5 cellular contexts compared by ENCODE assay signal in genomic region chr1:54536656-54537055, GRCh38. TPM values are rescaled to one million over a fixed set of nuclear protein-coding genes. Genes with fewer than 3 reads are reported as not detected.
A peak's percentile ranks its signal among the peaks of the same experiment; 100 is the strongest.
DNase-seq lines count a peak whose midpoint lies in the region; ATAC-seq, FAIRE-seq and TF ChIP-seq lines count a peak whose summit lies in the region.
"Not testable (repeated sequence)": the region's sequence is repeated elsewhere in the genome, so short reads cannot be mapped to it uniquely, and the experiment has no call there.

No MANE protein-coding gene starts in this region.

- H3K4me2 ChIP-seq in GM23338; Karpas-422 (ENCODE audit: low read depth, low read length, poor library complexity, severe bottlenecking); H1 (ENCODE audit: insufficient read depth in 1 of 2, low read depth in 2 of 2, low read length in 2 of 2): not testable (repeated sequence)

- not testable (repeated sequence) for H3K36me3 ChIP-seq in GM23338 (ENCODE audit: insufficient read depth); Karpas-422 (ENCODE audit: insufficient read depth, low read length); SJCRH30; H1 (ENCODE audit: control insufficient read depth in 2 of 4, insufficient read depth in 4 of 4, low read length in 3 of 4)

- not testable (repeated sequence) for H4K91ac ChIP-seq in H1 (replicated peaks; ENCODE audit: insufficient read length, low read length)

- H3K36me3 Mint-ChIP-seq in GM23338 (ENCODE audit: low read depth): not testable (repeated sequence)

- TF ChIP-seq CTCF in GM23338 (conservative IDR thresholded peaks at IDR 0.05; ENCODE audit: low read depth in 2 of 2); H1 (IDR thresholded peaks at IDR 0.05; ENCODE audit: control extremely low read depth in 1 of 3, insufficient read depth in 1 of 3, low read depth in 1 of 3, low read length in 3 of 3): not testable (repeated sequence)

- H2AK5ac ChIP-seq in H1 (ENCODE audit: low read depth, low read length): not testable (repeated sequence)

- H2BK120ac ChIP-seq in H1 (replicated peaks; ENCODE audit: low read depth, low read length): not testable (repeated sequence)

- not testable (repeated sequence) for TF ChIP-seq POLR2A in H1 (IDR thresholded peaks at IDR 0.05; ENCODE audit: control extremely low read depth in 1 of 2, low read depth in 2 of 2, low read length in 2 of 2)

- H3K79me2 ChIP-seq in GM23338 (replicated peaks; ENCODE audit: insufficient read depth); Karpas-422 (ENCODE audit: low read length); H1 (ENCODE audit: control insufficient read depth in 1 of 2, insufficient read depth in 2 of 2, low read length in 2 of 2): not testable (repeated sequence)

- not testable (repeated sequence) for H3K4me3 ChIP-seq in GM23338; Karpas-422 (ENCODE audit: low read length); H1 (ENCODE audit: extremely low read depth in 1 of 4, insufficient read depth in 2 of 4, low read depth in 3 of 4, low read length in 4 of 4)
- H3K4me3 ChIP-seq in SJCRH30: peak overlapping the region; percentile 17; the same call in 1 of the 2 replicates

- not testable (repeated sequence) for H3K27ac ChIP-seq in GM23338 (ENCODE audit: low read depth); Karpas-422 (ENCODE audit: low read length); H1 (ENCODE audit: low read depth, low read length)
- peak overlapping the region; percentile 7; the same call in 1 of the 2 replicates for H3K27ac ChIP-seq in SJCRH30

- 91% methylated on average over 4 of the region's 4 CpGs; no CpG with 5 or more reads in 1 of the 2 experiments for WGBS in H1 (ENCODE audit: extremely low coverage in 1 of 2, insufficient coverage in 1 of 2, insufficient read length in 1 of 2, insufficient replicate concordance in 2 of 2, low coverage in 1 of 2, low lambda C conversion rate in 2 of 2, missing lambda C conversion rate in 1 of 2), 2 experiments

- not testable (repeated sequence) for ATAC-seq in GM23338

- peaks cover 10% of the 10 kb centered on the region for H3K4me1 Mint-ChIP-seq in GM23338

- H3K27ac Mint-ChIP-seq in GM23338: not testable (repeated sequence)

- H2AFZ ChIP-seq in GM23338 (0 out of 2 replicates have a peak overlapping the region, but pooled peaks have one; percentile 35), H1 (ENCODE audit: low read length) (0 out of 2 replicates have a peak overlapping the region, but pooled peaks have one; percentile 32)
- H2AFZ ChIP-seq in Karpas-422 (ENCODE audit: low read length): not testable (repeated sequence)

- not testable (repeated sequence) for H4K8ac ChIP-seq in H1 (ENCODE audit: extremely low read depth, insufficient read depth, low read length)

- H3K18ac ChIP-seq in H1 (ENCODE audit: extremely low read depth, low read length): not testable (repeated sequence)

- not testable (repeated sequence) for H3K79me1 ChIP-seq in H1 (ENCODE audit: low read depth, low read length)

- H3K14ac ChIP-seq in H1 (ENCODE audit: insufficient read length): not testable (repeated sequence)

- not testable (repeated sequence) for H2BK15ac ChIP-seq in H1 (ENCODE audit: low read length)

- H3K4ac ChIP-seq in H1 (replicated peaks; ENCODE audit: insufficient read length, low read depth, low read length): not testable (repeated sequence)

- not testable (repeated sequence) for H3K9me2 ChIP-seq in GM23338 (ENCODE audit: insufficient read depth); Karpas-422 (replicated peaks; ENCODE audit: insufficient read depth, low read length)

- not testable (repeated sequence) for H3K9me3 Mint-ChIP-seq in GM23338

- CTCF ChIA-PET in H1 (lab: Charles Lee; ENCODE audit: partially characterized antibody): not testable (repeated sequence)

- H3K56ac ChIP-seq in H1 (replicated peaks; ENCODE audit: insufficient read length, low read depth, low read length): not testable (repeated sequence)

- not testable (repeated sequence) for H2BK12ac ChIP-seq in H1 (ENCODE audit: low read depth, low read length)

- not testable (repeated sequence) for H3K9me3 ChIP-seq in Karpas-422 (ENCODE audit: low read length); SJCRH30 (replicated peaks); H1 (ENCODE audit: insufficient read depth in 2 of 2, low read depth in 1 of 2, low read length in 1 of 2)

- FAIRE-seq in H1 (lab: Jason Lieb, UNC): not testable (repeated sequence)

- H2BK20ac ChIP-seq in H1 (ENCODE audit: low read length): not testable (repeated sequence)

- not testable (repeated sequence) for H3K9ac ChIP-seq in Karpas-422 (ENCODE audit: low read length); H1 (replicated peaks in 1 of 4; ENCODE audit: extremely low read depth in 1 of 4, low read depth in 3 of 4, low read length in 3 of 4)

- not testable (repeated sequence) for H3K4me3 Mint-ChIP-seq in GM23338

- peaks cover 13% of the 10 kb centered on the region for H3K4me1 ChIP-seq in GM23338 (ENCODE audit: insufficient read depth)
- H3K4me1 ChIP-seq in Karpas-422 (ENCODE audit: low read length); SJCRH30; H1 (replicated peaks in 1 of 4; ENCODE audit: control insufficient read depth in 3 of 4, insufficient read depth in 4 of 4, low read length in 3 of 4): not testable (repeated sequence)

- H3K27me3 Mint-ChIP-seq in GM23338 (ENCODE audit: insufficient read depth, low read depth, poor library complexity): not testable (repeated sequence)

- not testable (repeated sequence) for H2BK5ac ChIP-seq in H1 (ENCODE audit: low read depth, low read length)

- H3F3A ChIP-seq in GM23338 (replicated peaks; ENCODE audit: low read depth): peaks cover 11% of the 10 kb centered on the region

- POLR2A ChIA-PET in H1 (lab: Charles Lee; ENCODE audit: partially characterized antibody): not testable (repeated sequence)

- not testable (repeated sequence) for H4K20me1 ChIP-seq in GM23338 (replicated peaks; ENCODE audit: insufficient read depth); Karpas-422 (ENCODE audit: insufficient read depth, low read depth, low read length); H1 (replicated peaks in 1 of 2; ENCODE audit: control insufficient read depth in 1 of 2, insufficient read depth in 2 of 2, low read length in 2 of 2)

- DNase-seq in GM23338 (ENCODE audit: low spot score); H1 (ENCODE audit: low read depth in 1 of 2, low spot score in 2 of 2): not testable (repeated sequence)
- peak; percentile 1 for DNase-seq in Karpas-422
- peak; percentile 65 to 83 for DNase-seq in SJCRH30
- peak; percentile 16 for DNase-seq in mesenteric fat pad (ENCODE audit: low spot score)

- H3K23ac ChIP-seq in H1 (ENCODE audit: insufficient read length): not testable (repeated sequence)

- not testable (repeated sequence) for H3K23me2 ChIP-seq in H1 (ENCODE audit: low read depth, low read length)

- H3K27me3 ChIP-seq in GM23338 (ENCODE audit: insufficient read depth); Karpas-422 (ENCODE audit: low read length); SJCRH30; H1 (replicated peaks in 1 of 4; ENCODE audit: control insufficient read depth in 3 of 4, extremely low read depth in 1 of 4, insufficient read depth in 3 of 4, low read length in 3 of 4): not testable (repeated sequence)

- not testable (repeated sequence) for TF ChIP-seq EP300 in H1 (IDR thresholded peaks at IDR 0.05; ENCODE audit: borderline replicate concordance in 1 of 2, low read depth in 2 of 2, low read length in 2 of 2)

- TF ChIP-seq RAD21 in H1 (IDR thresholded peaks at IDR 0.05 in 1 of 2, conservative IDR thresholded peaks at IDR 0.05 in 1 of 2; ENCODE audit: low read depth in 2 of 2, low read length in 2 of 2): not testable (repeated sequence)

- not testable (repeated sequence) for H4K5ac ChIP-seq in H1 (ENCODE audit: insufficient read length, low read depth, low read length)

RNA-seq across cellular contexts. Expression of gene ACOT11, which starts 11.4 kb away (rescaled TPM):
- 2.7 and 3.7 TPM in 2 replicates for total RNA-seq in GM23338 (2014; rRNA removed; shearing (Covaris generic))
- polyA plus RNA-seq in GM23338 (2016; fragmentation: Nextera tagmentation; extraction: Ambion mirVana): 1.6 and 2.0 TPM in 2 replicates
- not detected in 2 replicates for total RNA-seq in Karpas-422 (2014; rRNA removed; shearing (Covaris generic); ENCODE audit: low replicate concordance)
- total RNA-seq in SJCRH30 (2014; rRNA removed; shearing (Covaris generic)): 4.3 and 4.4 TPM in 2 replicates
- 3.5 and 3.8 TPM in 2 replicates for total RNA-seq in H1 (2021; fragmentation: NEBNext Ultra II Directional; extraction: Animal tissue kit (Norgen Biotek cat#: 25700))
- 4.5 and 5.6 TPM in 2 replicates for polyA plus RNA-seq in H1 (2011; rRNA removed)
- 4.2 TPM for polyA plus RNA-seq in H1 (2011; cell fraction: cytosol; rRNA removed)
- 9.9 TPM for polyA plus RNA-seq in H1 (2011; cell fraction: nucleus; rRNA removed)
- polyA plus RNA-seq in H1 (2012, experiment 1 of 2): 2.9 to 4.1 TPM (median 3.4 TPM) in 4 replicates
- polyA plus RNA-seq in H1 (2012, experiment 2 of 2): 3.2 TPM
- 2.8 TPM for polyA plus RNA-seq in H1 (2013, experiment 1 of 2)
- 2.5 TPM for polyA plus RNA-seq in H1 (2013, experiment 2 of 2)
- 6.1 and 6.3 TPM in 2 replicates for polyA minus RNA-seq in H1 (2011; rRNA and poly(A)+ RNA removed)
- 1.8 TPM for polyA minus RNA-seq in H1 (2011; cell fraction: cytosol; rRNA and poly(A)+ RNA removed)
- 8.7 TPM for polyA minus RNA-seq in H1 (2011; cell fraction: nucleus; rRNA and poly(A)+ RNA removed)
- total RNA-seq in mesenteric fat pad: 3.6 TPM
